ENCODE assay signal across 18 cellular contexts in genomic region chr17:50207792-50208567, GRCh38. TPM values are rescaled to one million over a fixed set of nuclear protein-coding genes. Genes with fewer than 3 reads are reported as not detected.
A peak's percentile ranks its signal among the peaks of the same experiment; 100 is the strongest.
DNase-seq lines count a peak whose midpoint lies in the region; ATAC-seq and TF ChIP-seq lines count a peak whose summit lies in the region.
"Had no signal": no experiment of that assay in that cellular context is flagged by ENCODE, and none has a peak within 500 bp of the region (broad histone marks: within the 10 kb centered on the region; RNA-seq: fewer than 3 reads in every experiment).

No MANE protein-coding gene starts in this region.

- TF ChIP-seq POLR2A in stomach (IDR thresholded peaks at IDR 0.05) = no peak

- no peak for DNase-seq in HFFc6
- DNase-seq in stomach = no peak
- DNase-seq in superior temporal gyrus (ENCODE audit: extremely low spot score) = no peak
- DNase-seq in stimulated activated naive CD4-positive, alpha-beta T cell (lab: John Stamatoyannopoulos, UW) = no peak
- no peak for DNase-seq in stimulated activated naive CD8-positive, alpha-beta T cell treated with anti-CD3 and anti-CD28 coated beads, Interleukin-15, Interleukin-2, amounts not matched to agents 100 U/mL and 50 U/mL, for 24 hours
- DNase-seq: activated T-cell treated with anti-CD3 and anti-CD28 coated beads, Interleukin-2, amount 50 U/mL, for 1 hour; C1 segment of cervical spinal cord; DMS79; MG63; NCI-H2081; occipital lobe; T-helper 1 cell; thyroid gland had no signal

- peaks cover 0 to 58% (median 8%) of the 10 kb centered on the region in 3 donors for H3K27me3 ChIP-seq in stomach
- H3K27me3 ChIP-seq: MG63, thyroid gland had no signal

- H3K27me3 Mint-ChIP-seq in HFFc6 (ENCODE audit: insufficient read depth) (peaks cover 4% of the 10 kb centered on the region), brain (peaks cover 42% of the 10 kb centered on the region)

- intact Hi-C loops in stomach (cut with DNase I; ENCODE audit: low total_unique reads) = no loop called here

- no peak for ATAC-seq in HG03095 (IDR thresholded peaks at IDR 0.05; ENCODE audit: unreplicated experiment)
- no peak for ATAC-seq in stimulated activated naive CD8-positive, alpha-beta T cell treated with anti-CD3 and anti-CD28 coated beads, Interleukin-15, Interleukin-2, amounts not matched to agents 100 U/mL and 50 U/mL, for 24 hours
- ATAC-seq: esophagus mucosa, Panc1 had no signal

- no peak overlapping the region for H3K4me3 Mint-ChIP-seq in HFFc6
- peak overlapping the region in 2 of 5 experiments; percentile 51 to 69 for H3K4me3 Mint-ChIP-seq in brain

- H3K27ac ChIP-seq in mesodermal cell (ENCODE audit: low read depth, low read length, severe bottlenecking) (peak overlapping the region; percentile 100), stomach (peak overlapping the region in 4 of 5 donors; percentile 52 to 93 (median 88))

- H3K36me3 Mint-ChIP-seq in HFFc6 (ENCODE audit: low read depth) (no peaks in the 10 kb centered on the region), brain (no peaks in the 10 kb centered on the region)

- H3K4me3 ChIP-seq in mesodermal cell (ENCODE audit: extremely low read depth, insufficient read depth, low read length, poor library complexity, severe bottlenecking) = no peak overlapping the region
- no peak overlapping the region for H3K4me3 ChIP-seq in stomach
- H3K4me3 ChIP-seq: MG63, thyroid gland had no signal

- TF ChIP-seq EP300 in stomach (IDR thresholded peaks at IDR 0.05) = no peak

- H3K9me3 ChIP-seq in mesodermal cell (ENCODE audit: control insufficient read depth, low read length) (no peaks in the 10 kb centered on the region), stomach (no peaks in the 10 kb centered on the region)
- H3K9me3 ChIP-seq: MG63, thyroid gland had no signal

- H3K36me3 ChIP-seq in mesodermal cell (ENCODE audit: control insufficient read depth, insufficient read depth, low read length) (no peaks in the 10 kb centered on the region), stomach (no peaks in the 10 kb centered on the region)
- H3K36me3 ChIP-seq: MG63, thyroid gland had no signal

- 83 to 90% methylated on average over 6 of the region's 8 CpGs for WGBS in mesodermal cell (ENCODE audit: insufficient coverage in 2 of 2), 2 experiments
- 78 to 94% (median 93%) methylated on average over 8 of the region's 8 CpGs for WGBS in stomach, 5 donors

- H3K27ac Mint-ChIP-seq in HFFc6 = peak overlapping the region; percentile 100
- peak overlapping the region in 3 of 5 experiments; percentile 94 to 98 (median 96) for H3K27ac Mint-ChIP-seq in brain

- H3K4me1 Mint-ChIP-seq in HFFc6 (ENCODE audit: low read depth) (peaks cover 100% of the 10 kb centered on the region), brain (peaks cover 87% of the 10 kb centered on the region)

- TF ChIP-seq CTCF in HFFc6 (IDR thresholded peaks at IDR 0.05) (no peak), brain (conservative IDR thresholded peaks at IDR 0.05) (no peak), stomach (IDR thresholded peaks at IDR 0.05) (no peak)

- H3K4me1 ChIP-seq in mesodermal cell (ENCODE audit: control insufficient read depth, insufficient read depth, low read length, poor library complexity, severe bottlenecking) = peaks cover 88% of the 10 kb centered on the region
- peaks cover 19 to 86% (median 52%) of the 10 kb centered on the region in 4 donors for H3K4me1 ChIP-seq in stomach

- no peaks in the 10 kb centered on the region for H3K9me3 Mint-ChIP-seq in HFFc6
- H3K9me3 Mint-ChIP-seq in brain = peaks cover 0 to under 1% (median 0%) of the 10 kb centered on the region in 5 experiments

RNA-seq across cellular contexts. Expression of gene COL1A1, which starts 6.5 kb away (rescaled TPM):
- total RNA-seq in HFFc6 (2021; fragmentation: NEBNext Ultra II Directional; extraction: Animal tissue kit (Norgen Biotek cat#: 25700)) = 1,000 to 10,000 TPM; 4,948 to 7,804 (median 5,240) TPM
- 11.2 TPM for polyA plus RNA-seq in brain (ENCODE audit: insufficient read depth, low read depth, low replicate concordance)
- 852 TPM for polyA plus RNA-seq in mesodermal cell (2013, experiment 1 of 2)
- polyA plus RNA-seq in mesodermal cell (2013, experiment 2 of 2) = 735 TPM
- 1,000 to 10,000 TPM in 1 of 5 donors, 100 to 1,000 TPM in 3, 10 to 100 TPM in 1; 87.0 to 1,931 (median 219) TPM for total RNA-seq in stomach
- 10 to 100 TPM; 17.9 to 60.0 (median 24.9) TPM for polyA plus RNA-seq in stomach

RNA-seq across cellular contexts. Expression of gene SGCA, which starts 42.2 kb away (rescaled TPM):
- total RNA-seq in HFFc6 (2021; fragmentation: NEBNext Ultra II Directional; extraction: Animal tissue kit (Norgen Biotek cat#: 25700)) = under 1 TPM; 0.28 to 0.91 (median 0.76) TPM
- polyA plus RNA-seq in brain (ENCODE audit: insufficient read depth, low read depth, low replicate concordance) (1.6 TPM), stomach (10 to 100 TPM in 1 of 3 donors, 1 to 10 TPM in 2; 6.0 to 24.3 (median 8.7) TPM)
- 2.4 TPM for polyA plus RNA-seq in mesodermal cell (2013, experiment 1 of 2)
- polyA plus RNA-seq in mesodermal cell (2013, experiment 2 of 2) = 1.3 TPM
- 10 to 100 TPM in 3 of 5 donors, 1 to 10 TPM in 2; 5.4 to 89.3 (median 21.4) TPM for total RNA-seq in stomach
- total RNA-seq: occipital lobe had no signal

RNA-seq across cellular contexts. Expression of gene PPP1R9B, which starts 57.5 kb away (rescaled TPM):
- total RNA-seq in HFFc6 (2021; fragmentation: NEBNext Ultra II Directional; extraction: Animal tissue kit (Norgen Biotek cat#: 25700)) = 10 to 100 TPM; 66.4 to 78.5 (median 68.7) TPM
- polyA plus RNA-seq in brain (ENCODE audit: insufficient read depth, low read depth, low replicate concordance) (53.1 TPM), stomach (10 to 100 TPM; 13.1 to 28.8 (median 14.2) TPM)
- polyA plus RNA-seq in mesodermal cell (2013, experiment 1 of 2) = 45.5 TPM
- polyA plus RNA-seq in mesodermal cell (2013, experiment 2 of 2) = 36.7 TPM
- total RNA-seq in stomach = 10 to 100 TPM; 11.6 to 64.2 (median 22.5) TPM
